Comparison of ENCODE assay signal across 21 cellular contexts in genomic region chr16:67286441-67287235, GRCh38. TPM values are rescaled to one million over a fixed set of nuclear protein-coding genes. Genes with fewer than 3 reads are reported as not detected.
"Had no signal": no experiment of that assay in that cellular context is flagged by ENCODE, and none has a peak within 500 bp of the region (broad histone marks: within the 10 kb centered on the region; RNA-seq: fewer than 3 reads in every experiment).

No MANE protein-coding gene starts in this region.

- H3K4me3 Mint-ChIP-seq: memory B cell; naive thymus-derived CD4-positive, alpha-beta T cell had no signal

- H3K36me3 Mint-ChIP-seq: memory B cell had no signal

- H3K27me3 ChIP-seq: colonic mucosa, esophagus squamous epithelium, stomach, testis, upper lobe of right lung had no signal

- H3K4me1 ChIP-seq: colonic mucosa, testis, upper lobe of right lung had no signal

- H3K4me1 Mint-ChIP-seq: memory B cell had no signal

- H3K27ac ChIP-seq: colonic mucosa, esophagus squamous epithelium, parathyroid adenoma, stomach, testis, upper lobe of right lung had no signal

- DNase-seq: activated CD4-positive, alpha-beta T cell treated with anti-CD3 and anti-CD28 coated beads, Interleukin-2, amount 50 U/mL, for 1 hour; activated CD8-positive, alpha-beta memory T cell treated with anti-CD3 and anti-CD28 coated beads for 24 hours; activated naive CD4-positive, alpha-beta T cell treated with Interleukin-2 at 50 U/mL for 16 hours; colonic mucosa; effector CD4-positive, alpha-beta T cell; esophagus squamous epithelium; foreskin fibroblast; glutamatergic neuron; hypothalamus; kidney; left ventricle myocardium superior; mucosa of descending colon; naive thymus-derived CD4-positive, alpha-beta T cell; stimulated activated CD4-positive, alpha-beta T cell treated with anti-CD3 and anti-CD28 coated beads, Interleukin-1b, Interleukin-23, amount 100 ng/mL, for 48 hours; stomach; T-helper 1 cell; T1000; testis; upper lobe of right lung had no signal

- H3K27me3 Mint-ChIP-seq: memory B cell; naive thymus-derived CD4-positive, alpha-beta T cell had no signal

- H3K79me2 ChIP-seq: parathyroid adenoma had no signal

- H3K36me3 ChIP-seq: colonic mucosa, upper lobe of right lung had no signal

- H2AFZ ChIP-seq: parathyroid adenoma had no signal

- H3K27ac Mint-ChIP-seq: memory B cell; naive thymus-derived CD4-positive, alpha-beta T cell had no signal

- H3K9me3 Mint-ChIP-seq: memory B cell; naive thymus-derived CD4-positive, alpha-beta T cell had no signal

- H3K9me3 ChIP-seq: colonic mucosa, esophagus squamous epithelium, mucosa of descending colon, stomach, testis, upper lobe of right lung had no signal

- H3K4me3 ChIP-seq: colonic mucosa, esophagus squamous epithelium, mucosa of descending colon, stomach, testis, upper lobe of right lung had no signal

RNA-seq across cellular contexts. Expression of gene KCTD19, which starts 39.9 kb away (rescaled TPM):
- total RNA-seq: left ventricle myocardium superior had no signal
- polyA plus RNA-seq: naive thymus-derived CD4-positive, alpha-beta T cell had no signal

RNA-seq across cellular contexts. Expression of gene LRRC36, which starts 40.0 kb away (rescaled TPM):
- total RNA-seq: esophagus squamous epithelium, left ventricle myocardium superior had no signal
- polyA plus RNA-seq: naive thymus-derived CD4-positive, alpha-beta T cell had no signal
